20 cellular contexts compared by ENCODE assay signal in the genomic region with DNA sequence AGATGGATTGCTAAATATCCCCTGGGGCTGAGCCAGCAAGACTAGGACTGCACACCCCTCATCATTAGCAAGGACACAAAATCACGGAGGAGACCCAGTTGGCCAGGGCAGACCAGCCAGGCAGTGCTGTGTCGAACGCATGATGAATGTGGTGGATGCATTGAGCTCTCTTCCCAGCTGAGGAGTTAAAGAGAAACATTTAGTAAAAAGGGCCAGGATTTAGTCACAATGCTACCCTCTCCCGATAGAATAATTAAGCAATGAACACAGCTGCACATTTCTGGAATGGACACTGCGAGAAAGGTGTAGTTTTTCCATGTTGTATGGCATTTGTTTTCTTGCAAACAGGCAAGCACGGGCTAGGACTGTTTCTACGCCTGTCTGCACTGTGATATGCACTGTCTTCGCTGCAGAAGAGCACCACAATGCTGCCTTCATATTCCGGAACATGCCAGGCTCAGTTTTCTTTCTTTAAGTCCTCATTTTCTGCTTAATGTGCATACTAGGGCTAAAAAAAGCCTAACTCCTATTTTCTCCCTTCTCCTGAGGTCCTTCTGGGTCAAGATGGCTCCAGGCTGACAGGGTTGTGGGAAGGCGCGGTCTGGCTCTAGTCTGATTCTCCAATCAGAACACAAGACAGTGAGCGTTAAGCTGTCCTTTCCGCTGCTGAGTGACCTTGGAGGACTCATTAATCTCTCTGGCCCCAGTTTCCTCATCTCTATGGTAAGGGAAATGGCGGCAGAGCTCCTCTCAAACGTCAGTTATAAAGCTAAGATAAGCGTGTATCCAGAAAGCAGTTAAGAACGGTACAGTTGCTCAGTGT.
"Had no signal": no experiment of that assay in that cellular context is flagged by ENCODE, and none has a peak within 500 bp of the region (broad histone marks: within the 10 kb centered on the region; RNA-seq: fewer than 3 reads in every experiment).

No MANE protein-coding gene starts in this region.

- H3K27ac ChIP-seq: adrenal gland, body of pancreas, foreskin keratinocyte, heart left ventricle, neural progenitor cell, ovary, WERI-Rb-1 had no signal

- DNase-seq: activated CD4-positive, alpha-beta T cell treated with anti-CD3 and anti-CD28 coated beads for 36 hours; activated CD8-positive, alpha-beta T cell treated with anti-CD3 and anti-CD28 coated beads for 36 hours; activated effector memory CD4-positive, alpha-beta T cell treated with anti-CD3 and anti-CD28 coated beads, Interleukin-2, amount 50 U/mL, for 16 hours; activated T-cell treated with anti-CD3 and anti-CD28 coated beads, Interleukin-2, amount 50 U/mL, for 4 hours; body of pancreas; central memory CD4-positive, alpha-beta T cell; effector memory CD8-positive, alpha-beta T cell; foreskin keratinocyte; heart left ventricle; immature natural killer cell; left cardiac atrium; ovary; stimulated activated CD4-positive, alpha-beta T cell treated with anti-CD3 and anti-CD28 coated beads, Interleukin-12 subunit alpha, Interleukin-12 subunit beta, amount 100 ng/mL, for 4 hours; stimulated activated CD4-positive, alpha-beta T cell treated with anti-CD3 and anti-CD28 coated beads, Interleukin-2, amount 100 ng/mL, for 24 hours; trophoblast cell; WERI-Rb-1 had no signal

- H3K4me1 ChIP-seq: adrenal gland, body of pancreas, foreskin keratinocyte, neural progenitor cell had no signal

- H2AFZ ChIP-seq: neural progenitor cell had no signal

- H3K4me3 ChIP-seq: adrenal gland, body of pancreas, heart left ventricle, lung, neural progenitor cell, ovary had no signal

- H3K9ac ChIP-seq: neural progenitor cell had no signal

- H3K36me3 ChIP-seq: adrenal gland, heart left ventricle, neural progenitor cell, ovary, WERI-Rb-1 had no signal

- H3K27me3 ChIP-seq: body of pancreas, foreskin keratinocyte, heart left ventricle, neural progenitor cell, ovary had no signal

- H3K9me3 ChIP-seq: adrenal gland, body of pancreas, heart left ventricle, ovary had no signal

- ATAC-seq: activated CD4-positive, alpha-beta T cell treated with anti-CD3 and anti-CD28 coated beads for 36 hours; activated CD8-positive, alpha-beta T cell treated with anti-CD3 and anti-CD28 coated beads for 36 hours; activated T-cell treated with anti-CD3 and anti-CD28 coated beads, Interleukin-2, amount 50 U/mL, for 4 hours; body of pancreas; effector memory CD8-positive, alpha-beta T cell; foreskin keratinocyte; heart left ventricle; left cardiac atrium; stimulated activated effector memory CD8-positive, alpha-beta T cell treated with anti-CD3 and anti-CD28 coated beads, Interleukin-12 subunit alpha, Interleukin-12 subunit beta, amount 100 ng/mL, for 72 hours had no signal

- H3K4me2 ChIP-seq: neural progenitor cell had no signal
